12 cellular contexts compared by ENCODE assay signal in the genomic region with DNA sequence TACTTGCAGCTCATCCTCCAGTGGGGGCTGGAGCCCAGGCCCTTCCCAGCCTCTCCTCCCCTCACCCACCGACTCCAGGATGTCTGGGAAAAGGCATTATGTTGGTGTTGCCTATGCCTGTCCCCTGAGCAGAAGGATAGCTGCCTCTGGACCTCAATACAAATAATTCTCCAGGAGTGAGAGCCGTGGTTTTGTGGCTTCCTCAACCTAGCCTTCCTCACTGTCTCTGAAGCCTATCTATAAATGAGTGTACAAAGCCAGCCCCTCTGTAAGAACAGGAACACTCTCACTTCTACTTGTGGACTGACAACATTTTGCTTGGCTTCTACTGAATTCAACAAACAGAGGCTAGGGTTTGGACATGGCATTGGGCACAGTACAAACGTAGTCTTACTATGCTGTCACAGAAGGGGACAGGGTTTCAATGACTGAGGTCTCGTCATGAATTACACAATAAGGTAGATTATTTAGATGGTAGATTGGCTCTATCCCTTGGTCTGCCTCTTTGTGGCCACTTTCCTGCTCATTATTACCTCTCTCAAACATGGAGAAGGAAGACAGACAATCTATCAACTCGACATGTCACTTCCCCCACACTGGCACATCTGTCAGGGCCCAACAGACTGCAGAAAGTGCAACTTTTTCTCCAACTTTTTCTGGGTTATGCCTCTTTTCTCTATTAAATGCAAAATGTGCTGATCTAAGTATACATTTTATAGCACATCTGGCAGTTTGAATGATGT.
A peak's percentile ranks its signal among the peaks of the same experiment; 100 is the strongest.
DNase-seq lines count a peak whose midpoint lies in the region; ATAC-seq and TF ChIP-seq lines count a peak whose summit lies in the region.
"Had no signal": no experiment of that assay in that cellular context is flagged by ENCODE, and none has a peak within 500 bp of the region (broad histone marks: within the 10 kb centered on the region; RNA-seq: fewer than 3 reads in every experiment).

No MANE protein-coding gene starts in this region.

- intact Hi-C loops in activated naive CD4-positive, alpha-beta T cell treated with anti-CD3 and anti-CD28 coated beads for 36 hours (cut with micrococcal nuclease): no loop called here
- intact Hi-C loops in heart right ventricle (cut with DNase I): no loop called here

- in situ Hi-C loops in astrocyte of the cerebellum (cut with HindIII; ENCODE audit: low sequenced_read_pairs): no loop called here

- no peaks in the 10 kb centered on the region for H3K27me3 ChIP-seq in heart right ventricle
- H3K27me3 ChIP-seq: dorsolateral prefrontal cortex had no signal

- H3K36me3 Mint-ChIP-seq in activated naive CD4-positive, alpha-beta T cell treated with anti-CD3 and anti-CD28 coated beads, Interleukin-2, amount 50 U/mL, for 72 hours: peaks cover 0 to 12% of the 10 kb centered on the region in 2 donors
- peaks cover 26% of the 10 kb centered on the region for H3K36me3 Mint-ChIP-seq in activated naive CD4-positive, alpha-beta T cell treated with anti-CD3 and anti-CD28 coated beads for 36 hours (ENCODE audit: low read depth)

- H3K4me3 ChIP-seq in astrocyte of the cerebellum (ENCODE audit: low read depth, low read length) (no peak overlapping the region), heart right ventricle (no peak overlapping the region)
- H3K4me3 ChIP-seq: dorsolateral prefrontal cortex had no signal

- peaks cover 0 to 57% (median 0%) of the 10 kb centered on the region in 9 donors for H3K36me3 ChIP-seq in heart right ventricle

- no peak for DNase-seq in activated naive CD4-positive, alpha-beta T cell treated with anti-CD3 and anti-CD28 coated beads, Interleukin-2, amount 50 U/mL, for 72 hours (ENCODE audit: low spot score in 2 of 2)
- DNase-seq in activated naive CD4-positive, alpha-beta T cell treated with anti-CD3 and anti-CD28 coated beads for 36 hours: no peak
- DNase-seq in HT1080 (ENCODE audit: low read depth): peak; percentile 79
- peak; percentile 8 for DNase-seq in astrocyte of the cerebellum (ENCODE audit: low read depth)
- DNase-seq in stimulated activated naive CD8-positive, alpha-beta T cell treated with anti-CD3 and anti-CD28 coated beads, Interleukin-15, amount 100 ng/mL, for 72 hours: peak in 1 of 2 donors; percentile 17
- no peak for DNase-seq in heart right ventricle
- no peak for DNase-seq in DMS 273 treated with DMSO at 0.1 percent for 48 hours (lab: John Stamatoyannopoulos, UW)
- DNase-seq in stimulated activated naive CD4-positive, alpha-beta T cell (lab: John Stamatoyannopoulos, UW): no peak
- DNase-seq: dorsolateral prefrontal cortex, posterior cingulate gyrus, T1000 had no signal

- peak overlapping the region in 1 of 2 donors; percentile 49 for H3K27ac Mint-ChIP-seq in activated naive CD4-positive, alpha-beta T cell treated with anti-CD3 and anti-CD28 coated beads, Interleukin-2, amount 50 U/mL, for 72 hours
- no peak overlapping the region for H3K27ac Mint-ChIP-seq in activated naive CD4-positive, alpha-beta T cell treated with anti-CD3 and anti-CD28 coated beads for 36 hours
- peak overlapping the region in 1 of 2 donors; percentile 50 for H3K27ac Mint-ChIP-seq in stimulated activated naive CD8-positive, alpha-beta T cell treated with anti-CD3 and anti-CD28 coated beads, Interleukin-15, amount 100 ng/mL, for 72 hours
- H3K27ac Mint-ChIP-seq: activated T-helper 1 cell treated with anti-CD3 and anti-CD28 coated beads, Interleukin-12 subunit alpha, Interleukin-12 subunit beta, Interleukin-2, Interleukin-4 antibody, amounts not matched to agents 30 ng/mL and 10 ng/mL and 1 ng/mL, durations not matched to agents 14 hours and 24 hours and 36 hours had no signal

- no peaks in the 10 kb centered on the region for H3K9me3 Mint-ChIP-seq in activated naive CD4-positive, alpha-beta T cell treated with anti-CD3 and anti-CD28 coated beads, Interleukin-2, amount 50 U/mL, for 72 hours
- no peaks in the 10 kb centered on the region for H3K9me3 Mint-ChIP-seq in activated naive CD4-positive, alpha-beta T cell treated with anti-CD3 and anti-CD28 coated beads for 36 hours
- H3K9me3 Mint-ChIP-seq in stimulated activated naive CD8-positive, alpha-beta T cell treated with anti-CD3 and anti-CD28 coated beads, Interleukin-15, amount 100 ng/mL, for 72 hours: no peaks in the 10 kb centered on the region
- H3K9me3 Mint-ChIP-seq: activated T-helper 1 cell treated with anti-CD3 and anti-CD28 coated beads, Interleukin-12 subunit alpha, Interleukin-12 subunit beta, Interleukin-2, Interleukin-4 antibody, amounts not matched to agents 30 ng/mL and 10 ng/mL and 1 ng/mL, durations not matched to agents 14 hours and 24 hours and 36 hours had no signal

- WGBS in heart right ventricle, 2 donors: 74 to 85% methylated on average over 5 of the region's 5 CpGs

- no peaks in the 10 kb centered on the region for H3K27me3 Mint-ChIP-seq in activated naive CD4-positive, alpha-beta T cell treated with anti-CD3 and anti-CD28 coated beads for 36 hours (ENCODE audit: low read depth)
- no peaks in the 10 kb centered on the region for H3K27me3 Mint-ChIP-seq in stimulated activated naive CD8-positive, alpha-beta T cell treated with anti-CD3 and anti-CD28 coated beads, Interleukin-15, amount 100 ng/mL, for 72 hours

- no peak overlapping the region for H3K4me3 Mint-ChIP-seq in activated naive CD4-positive, alpha-beta T cell treated with anti-CD3 and anti-CD28 coated beads for 36 hours
- H3K4me3 Mint-ChIP-seq in stimulated activated naive CD8-positive, alpha-beta T cell treated with anti-CD3 and anti-CD28 coated beads, Interleukin-15, amount 100 ng/mL, for 72 hours: no peak overlapping the region
- H3K4me3 Mint-ChIP-seq: activated T-helper 1 cell treated with anti-CD3 and anti-CD28 coated beads, Interleukin-12 subunit alpha, Interleukin-12 subunit beta, Interleukin-2, Interleukin-4 antibody, amounts not matched to agents 30 ng/mL and 10 ng/mL and 1 ng/mL, durations not matched to agents 14 hours and 24 hours and 36 hours had no signal

- ATAC-seq in activated naive CD4-positive, alpha-beta T cell treated with anti-CD3 and anti-CD28 coated beads, Interleukin-2, amount 50 U/mL, for 72 hours: peak; percentile 79
- peak; percentile 84 for ATAC-seq in stimulated activated naive CD8-positive, alpha-beta T cell treated with anti-CD3 and anti-CD28 coated beads, Interleukin-15, amount 100 ng/mL, for 72 hours
- ATAC-seq in heart right ventricle: no peak

- CTCF ChIA-PET in activated naive CD4-positive, alpha-beta T cell treated with anti-CD3 and anti-CD28 coated beads for 36 hours (lab: Charles Lee): interaction anchor here (0.9 to 1.9 kb wide), 2 partner anchors 12 kb away, joined by 3 to 5 read pairs; no protein-coding TSS in a partner anchor

- H3K27ac ChIP-seq in heart right ventricle: no peak overlapping the region
- H3K27ac ChIP-seq: dorsolateral prefrontal cortex had no signal

- H3K4me1 Mint-ChIP-seq in activated naive CD4-positive, alpha-beta T cell treated with anti-CD3 and anti-CD28 coated beads for 36 hours (ENCODE audit: low read depth): peaks cover 7% of the 10 kb centered on the region
- peaks cover 18% of the 10 kb centered on the region for H3K4me1 Mint-ChIP-seq in stimulated activated naive CD8-positive, alpha-beta T cell treated with anti-CD3 and anti-CD28 coated beads, Interleukin-15, amount 100 ng/mL, for 72 hours

- no peak for TF ChIP-seq CTCF in astrocyte of the cerebellum (IDR thresholded peaks at IDR 0.05; ENCODE audit: low read depth, low read length, missing control alignments)
- TF ChIP-seq CTCF in heart right ventricle (IDR thresholded peaks at IDR 0.05): no peak

- no peaks in the 10 kb centered on the region for H3K4me1 ChIP-seq in heart right ventricle

- no peaks in the 10 kb centered on the region for H3K9me3 ChIP-seq in heart right ventricle

Comparison
In these comparisons a context has a peak if more than half of its experiments do, and no peak if none do; other contexts are left out.
1. ATAC-seq: peak in activated naive CD4-positive, alpha-beta T cell treated with anti-CD3 and anti-CD28 coated beads, Interleukin-2, amount 50 U/mL, for 72 hours (2 of 2) and stimulated activated naive CD8-positive, alpha-beta T cell treated with anti-CD3 and anti-CD28 coated beads, Interleukin-15, amount 100 ng/mL, for 72 hours (single experiment); none in heart right ventricle (0 of 8).
2. DNase-seq: peak in HT1080 (single experiment) and astrocyte of the cerebellum (single experiment); none in activated naive CD4-positive, alpha-beta T cell treated with anti-CD3 and anti-CD28 coated beads, Interleukin-2, amount 50 U/mL, for 72 hours (0 of 2), activated naive CD4-positive, alpha-beta T cell treated with anti-CD3 and anti-CD28 coated beads for 36 hours (single experiment), heart right ventricle (0 of 2), DMS 273 treated with DMSO at 0.1 percent for 48 hours (single experiment) and stimulated activated naive CD4-positive, alpha-beta T cell (0 of 6).